Comparison of ENCODE assay signal across 30 cellular contexts in genomic region chr14:49052516-49052915, GRCh38.
DNase-seq lines count a peak whose midpoint lies in the region; ATAC-seq, FAIRE-seq and TF ChIP-seq lines count a peak whose summit lies in the region.
"Had no signal": no experiment of that assay in that cellular context is flagged by ENCODE, and none has a peak within 500 bp of the region (broad histone marks: within the 10 kb centered on the region; RNA-seq: fewer than 3 reads in every experiment).

No MANE protein-coding gene starts in this region.

- H3K27ac Mint-ChIP-seq in astrocyte (ENCODE audit: unreplicated experiment) (no peak overlapping the region), immature natural killer cell (no peak overlapping the region)
- H3K27ac Mint-ChIP-seq: activated CD8-positive, alpha-beta memory T cell treated with anti-CD3 and anti-CD28 coated beads, Interleukin-2, amount 10 ng/mL, durations not matched to agents 7 days and 5 days; activated naive CD8-positive, alpha-beta T cell; activated T-helper 1 cell treated with anti-CD3 and anti-CD28 coated beads, Interleukin-12 subunit alpha, Interleukin-12 subunit beta, Interleukin-2, Interleukin-4 antibody, amounts not matched to agents 30 ng/mL and 10 ng/mL and 1 ng/mL, durations not matched to agents 14 hours and 24 hours and 36 hours; CD8-positive, alpha-beta T cell; stimulated activated memory B cell treated with anti-CD40 and anti-IgM and Interleukin-4, amounts not matched to agents 10 μg/mL and 1 μg/mL and 100 μg/mL, for 72 hours had no signal

- H3K4me1 ChIP-seq in IMR-90 (ENCODE audit: control insufficient read depth, insufficient read depth, low read length) = peaks cover 9% of the 10 kb centered on the region
- no peaks in the 10 kb centered on the region for H3K4me1 ChIP-seq in astrocyte (ENCODE audit: insufficient read depth, low read length)
- no peaks in the 10 kb centered on the region for H3K4me1 ChIP-seq in upper lobe of right lung
- H3K4me1 ChIP-seq: foreskin keratinocyte had no signal

- H3K4me1 Mint-ChIP-seq in astrocyte (ENCODE audit: low read depth, unreplicated experiment) (peaks cover 23% of the 10 kb centered on the region), immature natural killer cell (no peaks in the 10 kb centered on the region)
- H3K4me1 Mint-ChIP-seq: activated CD8-positive, alpha-beta memory T cell treated with anti-CD3 and anti-CD28 coated beads, Interleukin-2, amount 10 ng/mL, durations not matched to agents 7 days and 5 days had no signal

- H3K79me2 ChIP-seq in astrocyte (ENCODE audit: insufficient read depth, low read length) = no peaks in the 10 kb centered on the region

- H4K5ac ChIP-seq in IMR-90 (ENCODE audit: low read depth, low read length) = no peak overlapping the region

- H3K4me3 ChIP-seq in IMR-90 (ENCODE audit: insufficient read depth, low read depth, low read length) (no peak overlapping the region), astrocyte (ENCODE audit: insufficient read depth, low read depth, low read length) (no peak overlapping the region), upper lobe of right lung (no peak overlapping the region)
- H3K4me3 ChIP-seq: ovary, thoracic aorta had no signal

- intact Hi-C loops in IMR-90 (cut with micrococcal nuclease) (no loop called here), upper lobe of right lung (cut with DNase I) (no loop called here)

- no peak overlapping the region for H3K9ac ChIP-seq in IMR-90 (ENCODE audit: low read depth, low read length)
- H3K9ac ChIP-seq in astrocyte (ENCODE audit: low read length) = no peak overlapping the region

- H4K8ac ChIP-seq in IMR-90 (ENCODE audit: low read depth in 2 of 2, low read length in 2 of 2) = no peak overlapping the region

- H3K4me2 ChIP-seq in IMR-90 (ENCODE audit: low read depth, low read length) (no peak overlapping the region), astrocyte (ENCODE audit: low read length) (no peak overlapping the region)

- no peaks in the 10 kb centered on the region for H3K36me3 ChIP-seq in IMR-90 (ENCODE audit: control insufficient read depth, insufficient read depth, low read length)
- H3K36me3 ChIP-seq in astrocyte (ENCODE audit: insufficient read depth, low read length) = no peaks in the 10 kb centered on the region
- H3K36me3 ChIP-seq in upper lobe of right lung = no peaks in the 10 kb centered on the region
- H3K36me3 ChIP-seq: ovary, thoracic aorta had no signal

- H4K20me1 ChIP-seq in IMR-90 (ENCODE audit: insufficient read depth, low read length) (no peaks in the 10 kb centered on the region), astrocyte (ENCODE audit: insufficient read depth, low read length) (no peaks in the 10 kb centered on the region)

- no peak overlapping the region for H3K56ac ChIP-seq in IMR-90 (ENCODE audit: extremely low read depth, insufficient read depth, low read length)

- POLR2A ChIA-PET in IMR-90 (lab: Charles Lee; ENCODE audit: unreplicated experiment) = no interaction called here

- H3K14ac ChIP-seq in IMR-90 (replicated peaks; ENCODE audit: low read depth, low read length) = no peak overlapping the region

- H3K23ac ChIP-seq in IMR-90 (ENCODE audit: low read depth, low read length) = no peak overlapping the region

- no peak overlapping the region for H2BK120ac ChIP-seq in IMR-90 (ENCODE audit: low read depth, low read length)

- ATAC-seq in IMR-90 (ENCODE audit: low read depth) (peak; percentile 30), upper lobe of right lung (no peak), HG03469 (IDR thresholded peaks at IDR 0.05; ENCODE audit: unreplicated experiment) (no peak), GM21825 (IDR thresholded peaks at IDR 0.05; ENCODE audit: unreplicated experiment) (no peak)
- ATAC-seq: activated CD8-positive, alpha-beta memory T cell treated with anti-CD3 and anti-CD28 coated beads, Interleukin-2, amount 10 ng/mL, durations not matched to agents 7 days and 5 days; CD8-positive, alpha-beta T cell; foreskin keratinocyte; stimulated activated memory B cell treated with anti-CD40 and anti-IgM and Interleukin-4, amounts not matched to agents 10 μg/mL and 1 μg/mL and 100 μg/mL, for 72 hours had no signal

- H3K36me3 Mint-ChIP-seq in astrocyte (ENCODE audit: low read depth, unreplicated experiment) = no peaks in the 10 kb centered on the region
- H3K36me3 Mint-ChIP-seq in immature natural killer cell = no peaks in the 10 kb centered on the region
- H3K36me3 Mint-ChIP-seq: activated CD8-positive, alpha-beta memory T cell treated with anti-CD3 and anti-CD28 coated beads, Interleukin-2, amount 10 ng/mL, durations not matched to agents 7 days and 5 days; activated naive CD8-positive, alpha-beta T cell; brain; CD8-positive, alpha-beta T cell; naive B cell; stimulated activated memory B cell treated with anti-CD40 and anti-IgM and Interleukin-4, amounts not matched to agents 10 μg/mL and 1 μg/mL and 100 μg/mL, for 72 hours had no signal

- dilution Hi-C loops in IMR-90 (cut with HindIII; ENCODE audit: low sequenced_read_pairs, unreplicated experiment) = no loop called here

- H3K4ac ChIP-seq in IMR-90 (ENCODE audit: low read depth, low read length) = no peak overlapping the region

- 0 out of 2 replicates have a peak, but pooled peaks cover 2% of the 10 kb centered on the region for H3K9me3 ChIP-seq in IMR-90 (ENCODE audit: control insufficient read depth, insufficient read depth, low read length)
- no peaks in the 10 kb centered on the region for H3K9me3 ChIP-seq in astrocyte (ENCODE audit: insufficient read depth, low read depth, low read length)
- H3K9me3 ChIP-seq in upper lobe of right lung = no peaks in the 10 kb centered on the region
- H3K9me3 ChIP-seq: ovary, thoracic aorta had no signal

- TF ChIP-seq POLR2A in IMR-90 (IDR thresholded peaks at IDR 0.05; ENCODE audit: low read depth, low read length) = no peak

- H3K27me3 Mint-ChIP-seq in astrocyte (ENCODE audit: low read depth, unreplicated experiment) = no peaks in the 10 kb centered on the region
- H3K27me3 Mint-ChIP-seq in immature natural killer cell (ENCODE audit: low read depth in 3 of 3) = no peaks in the 10 kb centered on the region
- H3K27me3 Mint-ChIP-seq: activated CD8-positive, alpha-beta memory T cell treated with anti-CD3 and anti-CD28 coated beads, Interleukin-2, amount 10 ng/mL, durations not matched to agents 7 days and 5 days; activated naive CD8-positive, alpha-beta T cell had no signal

- no peak overlapping the region for H2AK9ac ChIP-seq in IMR-90 (replicated peaks; ENCODE audit: low read depth, low read length, poor library complexity)

- no peak overlapping the region for H4K91ac ChIP-seq in IMR-90 (ENCODE audit: insufficient read depth, low read depth, low read length)

- TF ChIP-seq CTCF in IMR-90 (conservative IDR thresholded peaks at IDR 0.05; ENCODE audit: low read depth, low read length) (no peak), astrocyte (IDR thresholded peaks at IDR 0.05; ENCODE audit: insufficient read depth, low read depth, low read length) (no peak), upper lobe of right lung (IDR thresholded peaks at IDR 0.05) (no peak)

- WGBS in IMR-90 (ENCODE audit: extremely low coverage in 2 of 2, insufficient read length in 1 of 2), 2 experiments = no CpG with 5 or more reads among the region's 2 CpGs

- TF ChIP-seq RAD21 in IMR-90 (IDR thresholded peaks at IDR 0.05; ENCODE audit: low read length) = no peak

- H3K4me3 Mint-ChIP-seq in astrocyte (ENCODE audit: unreplicated experiment) (no peak overlapping the region), immature natural killer cell (no peak overlapping the region)
- H3K4me3 Mint-ChIP-seq: activated CD8-positive, alpha-beta memory T cell treated with anti-CD3 and anti-CD28 coated beads, Interleukin-2, amount 10 ng/mL, durations not matched to agents 7 days and 5 days; activated naive CD8-positive, alpha-beta T cell; activated T-helper 1 cell treated with anti-CD3 and anti-CD28 coated beads, Interleukin-12 subunit alpha, Interleukin-12 subunit beta, Interleukin-2, Interleukin-4 antibody, amounts not matched to agents 30 ng/mL and 10 ng/mL and 1 ng/mL, durations not matched to agents 14 hours and 24 hours and 36 hours; brain; CD8-positive, alpha-beta T cell; naive B cell; stimulated activated memory B cell treated with anti-CD40 and anti-IgM and Interleukin-4, amounts not matched to agents 10 μg/mL and 1 μg/mL and 100 μg/mL, for 72 hours had no signal

- H3K9me1 ChIP-seq in IMR-90 (ENCODE audit: insufficient read depth, low read length) = no peaks in the 10 kb centered on the region

- in situ Hi-C loops in IMR-90 (cut with MboI; ENCODE audit: low sequenced_read_pairs) = no loop called here

- H2AFZ ChIP-seq in IMR-90 (replicated peaks; ENCODE audit: low read length, poor library complexity) = no peak overlapping the region
- H2AFZ ChIP-seq in astrocyte (ENCODE audit: low read depth, low read length) = no peak overlapping the region

- H2BK20ac ChIP-seq in IMR-90 (ENCODE audit: low read depth, low read length) = no peak overlapping the region

- CTCF ChIA-PET in IMR-90 (lab: Yijun Ruan, JAX) = no interaction called here

- peak; percentile 40 for DNase-seq in AG08395 (ENCODE audit: low spot score)
- peak; percentile 80 for DNase-seq in IMR-90
- DNase-seq in astrocyte (ENCODE audit: low read depth) = peak; percentile 63
- peak; percentile 31 for DNase-seq in kidney tubule cell (ENCODE audit: low spot score)
- no peak for DNase-seq in upper lobe of right lung
- no peak for DNase-seq in immature natural killer cell
- DNase-seq: activated CD4-positive, alpha-beta T cell treated with anti-CD3 and anti-CD28 coated beads for 4 hours; activated CD8-positive, alpha-beta memory T cell treated with anti-CD3 and anti-CD28 coated beads, Interleukin-2, amount 10 ng/mL, durations not matched to agents 7 days and 5 days; CD8-positive, alpha-beta T cell; DND-41; foreskin keratinocyte; GOT3; hippocampal formation; mammary epithelial cell; naive B cell; NCI-H1105; NCI-H2107; NCI-H510A; ovary; stimulated activated CD4-positive, alpha-beta T cell treated with anti-CD3 and anti-CD28 coated beads, Interleukin-1b, Interleukin-23, amount 100 ng/mL, for 48 hours; T-helper 1 cell had no signal

- no peak overlapping the region for H2AK5ac ChIP-seq in IMR-90 (ENCODE audit: low read depth, low read length)

- no peaks in the 10 kb centered on the region for H3K79me1 ChIP-seq in IMR-90 (ENCODE audit: low read depth in 1 of 2, low read length in 2 of 2)

- FAIRE-seq in astrocyte (lab: Jason Lieb, UNC) = no peak
- FAIRE-seq: colon, keratinocyte had no signal

- no peaks in the 10 kb centered on the region for H3K27me3 ChIP-seq in IMR-90 (ENCODE audit: control insufficient read depth, insufficient read depth, low read length)
- H3K27me3 ChIP-seq in astrocyte (ENCODE audit: insufficient read depth, low read length) = no peaks in the 10 kb centered on the region
- no peaks in the 10 kb centered on the region for H3K27me3 ChIP-seq in upper lobe of right lung
- H3K27me3 ChIP-seq: foreskin keratinocyte, ovary had no signal

- H3K9me3 Mint-ChIP-seq in astrocyte (ENCODE audit: unreplicated experiment) (no peaks in the 10 kb centered on the region), immature natural killer cell (peaks cover 3 to 12% (median 7%) of the 10 kb centered on the region in 6 donors)
- H3K9me3 Mint-ChIP-seq: activated T-helper 1 cell treated with anti-CD3 and anti-CD28 coated beads, Interleukin-12 subunit alpha, Interleukin-12 subunit beta, Interleukin-2, Interleukin-4 antibody, amounts not matched to agents 30 ng/mL and 10 ng/mL and 1 ng/mL, durations not matched to agents 14 hours and 24 hours and 36 hours; CD8-positive, alpha-beta T cell; stimulated activated memory B cell treated with anti-CD40 and anti-IgM and Interleukin-4, amounts not matched to agents 10 μg/mL and 1 μg/mL and 100 μg/mL, for 72 hours had no signal

- H3K18ac ChIP-seq in IMR-90 (ENCODE audit: low read depth, low read length) = no peak overlapping the region

- no TSS peak for BruUV-seq in IMR-90 (replicated peaks; lab: Mats Ljungman, UMichigan)

- H2BK5ac ChIP-seq in IMR-90 (ENCODE audit: low read depth, low read length, poor library complexity, severe bottlenecking) = no peak overlapping the region

- H2BK15ac ChIP-seq in IMR-90 (ENCODE audit: low read depth, low read length) = no peak overlapping the region

- H3K27ac ChIP-seq in IMR-90 (ENCODE audit: insufficient read depth, low read length) (no peak overlapping the region), astrocyte (ENCODE audit: low read depth, low read length) (no peak overlapping the region), upper lobe of right lung (no peak overlapping the region)
- H3K27ac ChIP-seq: foreskin keratinocyte, ovary, thoracic aorta had no signal

Comparison
In these comparisons a context has a peak if more than half of its experiments do, and no peak if none do; other contexts are left out.
1. DNase-seq: peak in AG08395 (single experiment), IMR-90 (single experiment), astrocyte (single experiment) and kidney tubule cell (single experiment); none in upper lobe of right lung (single experiment) and immature natural killer cell (0 of 3).